In genomic region chr2:76610451-76610850, GRCh38 we compare ENCODE assay signal across 30 cellular contexts.
"Had no signal": no experiment of that assay in that cellular context is flagged by ENCODE, and none has a peak within 500 bp of the region (broad histone marks: within the 10 kb centered on the region; RNA-seq: fewer than 3 reads in every experiment).

No MANE protein-coding gene starts in this region.

- H3K4me1 Mint-ChIP-seq: activated B cell treated with CpG ODN at 0.5 μM for 24 hours; activated CD4-positive, alpha-beta T cell treated with anti-CD3 and anti-CD28 coated beads, Interleukin-2, amount 10 ng/mL, durations not matched to agents 24 days and 14 days; activated CD8-positive, alpha-beta memory T cell treated with anti-CD3 and anti-CD28 coated beads, Interleukin-2, amount 10 ng/mL, durations not matched to agents 7 days and 5 days; activated naive CD4-positive, alpha-beta T cell treated with anti-CD3 and anti-CD28 coated beads, Interleukin-2, amount 50 U/mL, for 24 hours; activated naive CD8-positive, alpha-beta T cell treated with anti-CD3 and anti-CD28 coated beads for 36 hours; activated naive CD8-positive, alpha-beta T cell treated with anti-CD3 and anti-CD28 coated beads, Interleukin-2, amount 50 U/mL, for 24 hours had no signal

- H3K27me3 ChIP-seq: adrenal gland, body of pancreas, esophagus squamous epithelium, gastroesophageal sphincter had no signal

- H3K27me3 Mint-ChIP-seq: activated B cell treated with CpG ODN at 0.5 μM for 24 hours; activated CD4-positive, alpha-beta memory T cell treated with anti-CD3 and anti-CD28 coated beads for 36 hours; activated CD4-positive, alpha-beta T cell treated with anti-CD3 and anti-CD28 coated beads, Interleukin-2, amount 10 ng/mL, durations not matched to agents 24 days and 14 days; activated CD8-positive, alpha-beta memory T cell treated with anti-CD3 and anti-CD28 coated beads, Interleukin-2, amount 10 ng/mL, durations not matched to agents 7 days and 5 days; activated naive CD4-positive, alpha-beta T cell treated with anti-CD3 and anti-CD28 coated beads, Interleukin-2, amount 50 U/mL, for 24 hours; activated naive CD8-positive, alpha-beta T cell treated with anti-CD3 and anti-CD28 coated beads for 36 hours; activated naive CD8-positive, alpha-beta T cell treated with anti-CD3 and anti-CD28 coated beads, Interleukin-2, amount 50 U/mL, for 24 hours; effector memory CD8-positive, alpha-beta T cell had no signal

- DNase-seq: activated B cell treated with CpG ODN at 0.5 μM for 24 hours; activated CD4-positive, alpha-beta memory T cell treated with anti-CD3 and anti-CD28 coated beads for 36 hours; activated CD4-positive, alpha-beta T cell treated with anti-CD3 and anti-CD28 coated beads, Interleukin-2, amount 10 ng/mL, durations not matched to agents 24 days and 14 days; activated CD8-positive, alpha-beta memory T cell treated with anti-CD3 and anti-CD28 coated beads, Interleukin-2, amount 10 ng/mL, durations not matched to agents 7 days and 5 days; activated CD8-positive, alpha-beta memory T cell treated with anti-CD3 and anti-CD28 coated beads, Interleukin-2, amount 50 U/mL, for 4 hours; activated CD8-positive, alpha-beta T cell treated with anti-CD3 and anti-CD28 coated beads, Interleukin-2, amount 10 ng/mL, durations not matched to agents 7 days and 5 days; activated effector memory CD4-positive, alpha-beta T cell treated with anti-CD3 and anti-CD28 coated beads, Interleukin-2, amount 50 U/mL, for 16 hours; activated naive CD4-positive, alpha-beta T cell treated with anti-CD3 and anti-CD28 coated beads for 36 hours; activated naive CD8-positive, alpha-beta T cell treated with anti-CD3 and anti-CD28 coated beads for 36 hours; activated naive CD8-positive, alpha-beta T cell treated with anti-CD3 and anti-CD28 coated beads, Interleukin-2, amount 50 U/mL, for 24 hours; activated T-cell treated with anti-CD3 and anti-CD28 coated beads, Interleukin-2, amount 50 U/mL, for 1 hour; activated T-cell treated with anti-CD3 and anti-CD28 coated beads, Interleukin-2, amount 50 U/mL, for 48 hours; adrenal gland; amygdala; aorta; body of pancreas; caudate nucleus; cortex of kidney; dermis blood vessel endothelial cell; effector CD4-positive, alpha-beta T cell; effector memory CD8-positive, alpha-beta T cell; esophagus squamous epithelium; foreskin melanocyte; T-helper 2 cell had no signal

- H3K36me3 ChIP-seq: adrenal gland, esophagus squamous epithelium, gastroesophageal sphincter had no signal

- H3K4me3 ChIP-seq: adrenal gland, body of pancreas, esophagus squamous epithelium, gastroesophageal sphincter had no signal

- H3K27ac ChIP-seq: adrenal gland, body of pancreas, esophagus squamous epithelium, gastroesophageal sphincter, VCaP had no signal

- H3K4me1 ChIP-seq: adrenal gland, body of pancreas, esophagus squamous epithelium, gastroesophageal sphincter had no signal

- H3K27ac Mint-ChIP-seq: activated B cell treated with CpG ODN at 0.5 μM for 24 hours; activated CD4-positive, alpha-beta memory T cell treated with anti-CD3 and anti-CD28 coated beads for 36 hours; activated CD4-positive, alpha-beta T cell treated with anti-CD3 and anti-CD28 coated beads, Interleukin-2, amount 10 ng/mL, durations not matched to agents 24 days and 14 days; activated CD8-positive, alpha-beta memory T cell treated with anti-CD3 and anti-CD28 coated beads, Interleukin-2, amount 10 ng/mL, durations not matched to agents 7 days and 5 days; activated CD8-positive, alpha-beta T cell treated with anti-CD3 and anti-CD28 coated beads, Interleukin-2, amount 10 ng/mL, durations not matched to agents 7 days and 5 days; activated naive CD4-positive, alpha-beta T cell treated with anti-CD3 and anti-CD28 coated beads for 36 hours; activated naive CD4-positive, alpha-beta T cell treated with anti-CD3 and anti-CD28 coated beads, Interleukin-2, amount 50 U/mL, for 24 hours; activated naive CD8-positive, alpha-beta T cell treated with anti-CD3 and anti-CD28 coated beads for 36 hours; activated naive CD8-positive, alpha-beta T cell treated with anti-CD3 and anti-CD28 coated beads, Interleukin-2, amount 50 U/mL, for 24 hours; activated T-helper 1 cell treated with anti-CD3 and anti-CD28 coated beads, Interleukin-12 subunit alpha, Interleukin-12 subunit beta, Interleukin-2, Interleukin-4 antibody, amounts not matched to agents 30 ng/mL and 10 ng/mL and 1 ng/mL, durations not matched to agents 14 hours and 24 hours and 36 hours; activated T-helper 2 cell treated with anti-CD3 and anti-CD28 coated beads, Interferon-gamma antibody, Interleukin-2, Interleukin-4, amounts not matched to agents 10 μg/mL and 5 μg/mL and 100 μg/mL, durations not matched to agents 14 hours and 24 hours and 36 hours; effector memory CD8-positive, alpha-beta T cell had no signal

- H3K36me3 Mint-ChIP-seq: activated CD4-positive, alpha-beta memory T cell treated with anti-CD3 and anti-CD28 coated beads for 36 hours; activated CD8-positive, alpha-beta memory T cell treated with anti-CD3 and anti-CD28 coated beads, Interleukin-2, amount 10 ng/mL, durations not matched to agents 7 days and 5 days; activated naive CD4-positive, alpha-beta T cell treated with anti-CD3 and anti-CD28 coated beads, Interleukin-2, amount 50 U/mL, for 24 hours; activated naive CD8-positive, alpha-beta T cell treated with anti-CD3 and anti-CD28 coated beads for 36 hours had no signal

- H3K9me3 Mint-ChIP-seq: activated B cell treated with CpG ODN at 0.5 μM for 24 hours; activated CD4-positive, alpha-beta T cell treated with anti-CD3 and anti-CD28 coated beads, Interleukin-2, amount 10 ng/mL, durations not matched to agents 24 days and 14 days; activated naive CD4-positive, alpha-beta T cell treated with anti-CD3 and anti-CD28 coated beads, Interleukin-2, amount 50 U/mL, for 24 hours; activated T-helper 1 cell treated with anti-CD3 and anti-CD28 coated beads, Interleukin-12 subunit alpha, Interleukin-12 subunit beta, Interleukin-2, Interleukin-4 antibody, amounts not matched to agents 30 ng/mL and 10 ng/mL and 1 ng/mL, durations not matched to agents 14 hours and 24 hours and 36 hours had no signal

- ATAC-seq: activated CD4-positive, CD25-positive, alpha-beta regulatory T cell treated with anti-CD3 and anti-CD28 coated beads, Interleukin-2, amount 50 U/mL, for 24 hours; activated CD8-positive, alpha-beta memory T cell treated with anti-CD3 and anti-CD28 coated beads, Interleukin-2, amount 10 ng/mL, durations not matched to agents 7 days and 5 days; activated CD8-positive, alpha-beta T cell treated with anti-CD3 and anti-CD28 coated beads, Interleukin-2, amount 10 ng/mL, durations not matched to agents 7 days and 5 days; activated naive CD8-positive, alpha-beta T cell treated with anti-CD3 and anti-CD28 coated beads, Interleukin-2, amount 50 U/mL, for 24 hours; body of pancreas; effector memory CD8-positive, alpha-beta T cell; gastroesophageal sphincter had no signal

- H3K4me3 Mint-ChIP-seq: activated B cell treated with CpG ODN at 0.5 μM for 24 hours; activated CD4-positive, alpha-beta memory T cell treated with anti-CD3 and anti-CD28 coated beads for 36 hours; activated CD4-positive, alpha-beta T cell treated with anti-CD3 and anti-CD28 coated beads, Interleukin-2, amount 10 ng/mL, durations not matched to agents 24 days and 14 days; activated CD8-positive, alpha-beta memory T cell treated with anti-CD3 and anti-CD28 coated beads, Interleukin-2, amount 10 ng/mL, durations not matched to agents 7 days and 5 days; activated CD8-positive, alpha-beta T cell treated with anti-CD3 and anti-CD28 coated beads, Interleukin-2, amount 10 ng/mL, durations not matched to agents 7 days and 5 days; activated naive CD4-positive, alpha-beta T cell treated with anti-CD3 and anti-CD28 coated beads for 36 hours; activated naive CD4-positive, alpha-beta T cell treated with anti-CD3 and anti-CD28 coated beads, Interleukin-2, amount 50 U/mL, for 24 hours; activated naive CD8-positive, alpha-beta T cell treated with anti-CD3 and anti-CD28 coated beads for 36 hours; activated naive CD8-positive, alpha-beta T cell treated with anti-CD3 and anti-CD28 coated beads, Interleukin-2, amount 50 U/mL, for 24 hours; activated T-helper 1 cell treated with anti-CD3 and anti-CD28 coated beads, Interleukin-12 subunit alpha, Interleukin-12 subunit beta, Interleukin-2, Interleukin-4 antibody, amounts not matched to agents 30 ng/mL and 10 ng/mL and 1 ng/mL, durations not matched to agents 14 hours and 24 hours and 36 hours; effector memory CD8-positive, alpha-beta T cell had no signal

- H3K9me3 ChIP-seq: adrenal gland, body of pancreas, esophagus squamous epithelium, gastroesophageal sphincter had no signal
